7 cellular contexts compared by ENCODE assay signal in genomic region chr14:99601301-99601945, GRCh38. TPM values are rescaled to one million over a fixed set of nuclear protein-coding genes. Genes with fewer than 3 reads are reported as not detected.
A peak's percentile ranks its signal among the peaks of the same experiment; 100 is the strongest.
DNase-seq lines count a peak whose midpoint lies in the region; ATAC-seq and TF ChIP-seq lines count a peak whose summit lies in the region.

No MANE protein-coding gene starts in this region.

- H3K9me3 ChIP-seq in HEK293 (ENCODE audit: control insufficient read depth, insufficient read depth, low read depth, low read length) (no peaks in the 10 kb centered on the region), adipocyte (ENCODE audit: control insufficient read depth, low read length) (no peaks in the 10 kb centered on the region), Karpas-422 (ENCODE audit: low read length) (no peaks in the 10 kb centered on the region)

- H3K4me2 ChIP-seq in Karpas-422 (ENCODE audit: low read depth, low read length, poor library complexity, severe bottlenecking) = no peak overlapping the region

- peaks cover 32% of the 10 kb centered on the region for H3K27me3 ChIP-seq in adipocyte (replicated peaks; ENCODE audit: control insufficient read depth, insufficient read depth, low read length)
- no peaks in the 10 kb centered on the region for H3K27me3 ChIP-seq in Karpas-422 (ENCODE audit: low read length)

- H3K9me2 ChIP-seq in Karpas-422 (replicated peaks; ENCODE audit: insufficient read depth, low read length) = no peaks in the 10 kb centered on the region

- 0 out of 2 replicates have a peak, but pooled peaks have one; percentile 7 for TF ChIP-seq CTCF in HEK293 (tag by site-specific recombination; IDR thresholded peaks at IDR 0.05)

- DNase-seq in adipocyte (ENCODE audit: low read depth) (peak; percentile 36), kidney tubule cell (ENCODE audit: low spot score) (peak; percentile 35), smooth muscle cell of the brain vasculature (ENCODE audit: low read depth, low spot score) (peak; percentile 55), Karpas-422 (no peak)

- peak overlapping the region; percentile 39 for H3K4me3 ChIP-seq in HEK293 (ENCODE audit: low read depth, low read length)
- no peak overlapping the region for H3K4me3 ChIP-seq in adipocyte (ENCODE audit: low read length)
- no peak overlapping the region for H3K4me3 ChIP-seq in Karpas-422 (ENCODE audit: low read length)

- ATAC-seq in HG02970 (IDR thresholded peaks at IDR 0.05; ENCODE audit: low FRiP score, unreplicated experiment) (no peak), GM18519 (IDR thresholded peaks at IDR 0.05; ENCODE audit: low FRiP score, unreplicated experiment) (no peak)

- H4K20me1 ChIP-seq in Karpas-422 (ENCODE audit: insufficient read depth, low read depth, low read length) = no peaks in the 10 kb centered on the region

- H3K79me2 ChIP-seq in Karpas-422 (ENCODE audit: low read length) = no peaks in the 10 kb centered on the region

- H3K9ac ChIP-seq in adipocyte (ENCODE audit: low read length) (no peak overlapping the region), Karpas-422 (ENCODE audit: low read length) (no peak overlapping the region)

- no peak overlapping the region for H2AFZ ChIP-seq in Karpas-422 (ENCODE audit: low read length)

- peaks cover 0 to 4% of the 10 kb centered on the region in 2 experiments; a peak in 1 of 3 replicates for H3K36me3 ChIP-seq in HEK293 (ENCODE audit: control insufficient read depth in 2 of 2, insufficient read depth in 1 of 2, low read length in 2 of 2)
- no peaks in the 10 kb centered on the region for H3K36me3 ChIP-seq in adipocyte (ENCODE audit: control insufficient read depth, insufficient read depth, low read length, severe bottlenecking)
- H3K36me3 ChIP-seq in Karpas-422 (ENCODE audit: insufficient read depth, low read length) = no peaks in the 10 kb centered on the region

- CTCF ChIA-PET in HEK293 (lab: Yijun Ruan, JAX) = interaction anchor here (0.7 to 2.0 kb wide), 6 partner anchors 10 to 77 kb away, joined by 3 to 6 read pairs (median 4); no protein-coding TSS in a partner anchor

- POLR2A ChIA-PET in HEK293 (lab: Yijun Ruan, JAX) = no interaction called here

- H3K4me1 ChIP-seq in HEK293 (ENCODE audit: control insufficient read depth, insufficient read depth, low read length) (peaks cover 15% of the 10 kb centered on the region), adipocyte (ENCODE audit: control insufficient read depth, insufficient read depth, low read length) (peaks cover 8% of the 10 kb centered on the region), Karpas-422 (ENCODE audit: low read length) (peaks cover 10% of the 10 kb centered on the region)

- H3K27ac ChIP-seq in HEK293 (ENCODE audit: extremely low read depth, low read depth, low read length) = peak overlapping the region; percentile 22; the same call in 1 of the 2 replicates
- no peak overlapping the region for H3K27ac ChIP-seq in Karpas-422 (ENCODE audit: low read length)

TF ChIP-seq in HEK293, 187 proteins besides CTCF, POLR2A, EP300 and RAD21 (continues in another document):
- TF ChIP-seq ZNF324 (tag by site-specific recombination; IDR thresholded peaks at IDR 0.05) = no peak
- no peak for TF ChIP-seq ZNF16 (tag by site-specific recombination; IDR thresholded peaks at IDR 0.05; ENCODE audit: low read depth)
- no peak for TF ChIP-seq GLI4 (tag by site-specific recombination; IDR thresholded peaks at IDR 0.05)
- TF ChIP-seq ZNF214 (tag by site-specific recombination; IDR thresholded peaks at IDR 0.05; ENCODE audit: borderline replicate concordance) = no peak
- TF ChIP-seq ZNF2 (tag by site-specific recombination; IDR thresholded peaks at IDR 0.05) = 0 out of 2 replicates have a peak, but pooled peaks have one; percentile 11
- TF ChIP-seq ZNF670 (tag by site-specific recombination; IDR thresholded peaks at IDR 0.05; ENCODE audit: low read depth) = no peak
- TF ChIP-seq ZNF18 (tag by site-specific recombination; IDR thresholded peaks at IDR 0.05) = no peak
- no peak for TF ChIP-seq ZNF132 (tag by site-specific recombination; IDR thresholded peaks at IDR 0.05; ENCODE audit: borderline replicate concordance)
- no peak for TF ChIP-seq MYNN (tag by site-specific recombination; IDR thresholded peaks at IDR 0.05; ENCODE audit: borderline replicate concordance)
- TF ChIP-seq ZNF660 (tag by site-specific recombination; IDR thresholded peaks at IDR 0.05) = peak; percentile 28; the same call in 1 of the 2 replicates
- TF ChIP-seq ZBTB44 (tag by site-specific recombination; IDR thresholded peaks at IDR 0.05) = no peak
- TF ChIP-seq, protein P1, sequence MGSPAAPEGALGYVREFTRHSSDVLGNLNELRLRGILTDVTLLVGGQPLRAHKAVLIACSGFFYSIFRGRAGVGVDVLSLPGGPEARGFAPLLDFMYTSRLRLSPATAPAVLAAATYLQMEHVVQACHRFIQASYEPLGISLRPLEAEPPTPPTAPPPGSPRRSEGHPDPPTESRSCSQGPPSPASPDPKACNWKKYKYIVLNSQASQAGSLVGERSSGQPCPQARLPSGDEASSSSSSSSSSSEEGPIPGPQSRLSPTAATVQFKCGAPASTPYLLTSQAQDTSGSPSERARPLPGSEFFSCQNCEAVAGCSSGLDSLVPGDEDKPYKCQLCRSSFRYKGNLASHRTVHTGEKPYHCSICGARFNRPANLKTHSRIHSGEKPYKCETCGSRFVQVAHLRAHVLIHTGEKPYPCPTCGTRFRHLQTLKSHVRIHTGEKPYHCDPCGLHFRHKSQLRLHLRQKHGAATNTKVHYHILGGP (tag by site-specific recombination; IDR thresholded peaks at IDR 0.05) = no peak
- no peak for TF ChIP-seq ZNF791 (tag by site-specific recombination; IDR thresholded peaks at IDR 0.05)
- no peak for TF ChIP-seq ZNF704 (tag by site-specific recombination; IDR thresholded peaks at IDR 0.05)
- TF ChIP-seq ZNF266 (tag by site-specific recombination; IDR thresholded peaks at IDR 0.05; ENCODE audit: low read depth) = no peak
- no peak for TF ChIP-seq ZNF146 (tag by site-specific recombination; IDR thresholded peaks at IDR 0.05)
- TF ChIP-seq ZEB2 (tag by site-specific recombination; IDR thresholded peaks at IDR 0.05) = peak; percentile 23; the same call in 1 of the 2 replicates
- no peak for TF ChIP-seq ZNF555 (tag by site-specific recombination; conservative IDR thresholded peaks at IDR 0.05)
- no peak for TF ChIP-seq ZNF529 (tag by site-specific recombination; IDR thresholded peaks at IDR 0.05; ENCODE audit: insufficient replicate concordance)
- no peak for TF ChIP-seq ZNF510 (tag by site-specific recombination; IDR thresholded peaks at IDR 0.05; ENCODE audit: insufficient replicate concordance)
- 0 out of 2 replicates have a peak, but pooled peaks have one; percentile 44 for TF ChIP-seq ZSCAN16 (tag by site-specific recombination; IDR thresholded peaks at IDR 0.05)
- no peak for TF ChIP-seq ZNF610 (tag by site-specific recombination; IDR thresholded peaks at IDR 0.05; ENCODE audit: borderline replicate concordance)
- TF ChIP-seq GFI1B (tag by site-specific recombination; IDR thresholded peaks at IDR 0.05) = no peak
- TF ChIP-seq ZNF621 (tag by site-specific recombination; IDR thresholded peaks at IDR 0.05) = no peak
- no peak for TF ChIP-seq ZNF274 (IDR thresholded peaks at IDR 0.05; ENCODE audit: low read length)
- TF ChIP-seq ZNF274 (tag by site-specific recombination; IDR thresholded peaks at IDR 0.05; ENCODE audit: borderline replicate concordance) = no peak
- 0 out of 2 replicates have a peak, but pooled peaks have one; percentile 26 for TF ChIP-seq SP7 (tag by site-specific recombination; IDR thresholded peaks at IDR 0.05)
- TF ChIP-seq ZNF341 (tag by site-specific recombination; IDR thresholded peaks at IDR 0.05; ENCODE audit: low read depth) = peak; percentile 50; the same call in 1 of the 2 replicates
- TF ChIP-seq EGR2 (tag by site-specific recombination; IDR thresholded peaks at IDR 0.05; ENCODE audit: low read depth) = peak; percentile 92
- peak; percentile 68 for TF ChIP-seq ZBTB21 (tag by site-specific recombination; IDR thresholded peaks at IDR 0.05)

RNA-seq across cellular contexts. Expression of gene CCDC85C, which starts 2.6 kb away (rescaled TPM):
- total RNA-seq in Karpas-422 (2014; rRNA removed; shearing (Covaris generic); ENCODE audit: low replicate concordance) = 18.3 and 25.6 TPM in 2 replicates

RNA-seq across cellular contexts. Expression of gene HHIPL1, which starts 43.5 kb away (rescaled TPM):
- total RNA-seq in Karpas-422 (2014; rRNA removed; shearing (Covaris generic); ENCODE audit: low replicate concordance) = 0.07 TPM in 1 of 2 replicates, not detected in the other
